In genomic region chr1:154410185-154410827, GRCh38 we compare ENCODE assay signal across 14 cellular contexts. TPM values are rescaled to one million over a fixed set of nuclear protein-coding genes. Genes with fewer than 3 reads are reported as not detected.
DNase-seq lines count a peak whose midpoint lies in the region; ATAC-seq and TF ChIP-seq lines count a peak whose summit lies in the region.
"Had no signal": no experiment of that assay in that cellular context is flagged by ENCODE, and none has a peak within 500 bp of the region (broad histone marks: within the 10 kb centered on the region; RNA-seq: fewer than 3 reads in every experiment).

No MANE protein-coding gene starts in this region.

- ATAC-seq in stimulated activated naive CD8-positive, alpha-beta T cell treated with anti-CD3 and anti-CD28 coated beads, Interleukin-15, amount 100 ng/mL, for 72 hours = no peak
- ATAC-seq in activated naive CD8-positive, alpha-beta T cell treated with anti-CD3 and anti-CD28 coated beads, Interleukin-2, amount 50 U/mL, for 24 hours = no peak
- no peak for ATAC-seq in upper lobe of right lung
- ATAC-seq in activated CD4-positive, CD25-positive, alpha-beta regulatory T cell treated with anti-CD3 and anti-CD28 coated beads, Interleukin-2, amount 50 U/mL, for 24 hours = no peak
- ATAC-seq: esophagus mucosa had no signal

- H3K27ac ChIP-seq in muscle layer of duodenum (ENCODE audit: low read length) (peak overlapping the region; percentile 49), upper lobe of right lung (peak overlapping the region; percentile 9)

- H3K27ac Mint-ChIP-seq in stimulated activated naive CD8-positive, alpha-beta T cell treated with anti-CD3 and anti-CD28 coated beads, Interleukin-15, Interleukin-2, amounts not matched to agents 100 ng/mL and 50 ng/mL, for 24 hours = peak overlapping the region; percentile 41
- no peak overlapping the region for H3K27ac Mint-ChIP-seq in stimulated activated naive CD8-positive, alpha-beta T cell treated with anti-CD3 and anti-CD28 coated beads, Interleukin-15, amount 100 ng/mL, for 72 hours
- H3K27ac Mint-ChIP-seq in activated naive CD8-positive, alpha-beta T cell treated with anti-CD3 and anti-CD28 coated beads, Interleukin-2, amount 50 U/mL, for 24 hours = peak overlapping the region; percentile 57
- H3K27ac Mint-ChIP-seq: activated T-helper 2 cell treated with anti-CD3 and anti-CD28 coated beads, Interferon-gamma antibody, Interleukin-2, Interleukin-4, amounts not matched to agents 10 μg/mL and 5 μg/mL and 100 μg/mL, durations not matched to agents 14 hours and 24 hours and 36 hours had no signal

- no peaks in the 10 kb centered on the region for H3K9me3 ChIP-seq in muscle layer of duodenum (ENCODE audit: control insufficient read depth in 1 of 2, low read length in 2 of 2)
- H3K9me3 ChIP-seq in upper lobe of right lung = no peaks in the 10 kb centered on the region

- peaks cover 0 to 5% of the 10 kb centered on the region in 2 donors for H3K36me3 ChIP-seq in muscle layer of duodenum (ENCODE audit: control insufficient read depth in 1 of 2, insufficient read depth in 2 of 2, low read length in 2 of 2)
- H3K36me3 ChIP-seq in upper lobe of right lung = no peaks in the 10 kb centered on the region

- H3K4me3 ChIP-seq in muscle layer of duodenum (ENCODE audit: low read depth in 1 of 2, low read length in 2 of 2) (no peak overlapping the region), upper lobe of right lung (no peak overlapping the region)

- H3K9me3 Mint-ChIP-seq in stimulated activated naive CD8-positive, alpha-beta T cell treated with anti-CD3 and anti-CD28 coated beads, Interleukin-15, Interleukin-2, amounts not matched to agents 100 ng/mL and 50 ng/mL, for 24 hours = no peaks in the 10 kb centered on the region
- no peaks in the 10 kb centered on the region for H3K9me3 Mint-ChIP-seq in stimulated activated naive CD8-positive, alpha-beta T cell treated with anti-CD3 and anti-CD28 coated beads, Interleukin-15, amount 100 ng/mL, for 72 hours
- no peaks in the 10 kb centered on the region for H3K9me3 Mint-ChIP-seq in activated naive CD8-positive, alpha-beta T cell treated with anti-CD3 and anti-CD28 coated beads, Interleukin-2, amount 50 U/mL, for 24 hours
- H3K9me3 Mint-ChIP-seq: activated T-helper 2 cell treated with anti-CD3 and anti-CD28 coated beads, Interferon-gamma antibody, Interleukin-2, Interleukin-4, amounts not matched to agents 10 μg/mL and 5 μg/mL and 100 μg/mL, durations not matched to agents 14 hours and 24 hours and 36 hours had no signal

- DNase-seq in stimulated activated naive CD8-positive, alpha-beta T cell treated with anti-CD3 and anti-CD28 coated beads, Interleukin-15, amount 100 ng/mL, for 72 hours = no peak
- no peak for DNase-seq in activated naive CD8-positive, alpha-beta T cell treated with anti-CD3 and anti-CD28 coated beads, Interleukin-2, amount 50 U/mL, for 24 hours
- DNase-seq in upper lobe of right lung (peak; percentile 46), islet precursor cell (no peak)
- DNase-seq in stimulated activated CD4-positive, alpha-beta T cell treated with anti-CD3 and anti-CD28 coated beads, Interleukin-12 subunit alpha, Interleukin-12 subunit beta, amount 100 ng/mL, for 4 hours = no peak
- DNase-seq: DMS153; NCI-H1048; stimulated activated CD4-positive, alpha-beta T cell treated with anti-CD3 and anti-CD28 coated beads, Interleukin-15, amount 100 ng/mL, for 24 hours; T-helper 1 cell had no signal

- TF ChIP-seq CTCF in upper lobe of right lung (IDR thresholded peaks at IDR 0.05) = no peak

- peaks cover 25 to 46% of the 10 kb centered on the region in 2 donors for H3K4me1 ChIP-seq in muscle layer of duodenum (ENCODE audit: control insufficient read depth in 1 of 2, insufficient read depth in 2 of 2, low read length in 2 of 2)
- H3K4me1 ChIP-seq in upper lobe of right lung = peaks cover 63% of the 10 kb centered on the region

- H3K4me1 Mint-ChIP-seq in stimulated activated naive CD8-positive, alpha-beta T cell treated with anti-CD3 and anti-CD28 coated beads, Interleukin-15, Interleukin-2, amounts not matched to agents 100 ng/mL and 50 ng/mL, for 24 hours (ENCODE audit: low read depth) = peaks cover 63% of the 10 kb centered on the region
- H3K4me1 Mint-ChIP-seq in stimulated activated naive CD8-positive, alpha-beta T cell treated with anti-CD3 and anti-CD28 coated beads, Interleukin-15, amount 100 ng/mL, for 72 hours = peaks cover 67% of the 10 kb centered on the region
- peaks cover 62% of the 10 kb centered on the region for H3K4me1 Mint-ChIP-seq in activated naive CD8-positive, alpha-beta T cell treated with anti-CD3 and anti-CD28 coated beads, Interleukin-2, amount 50 U/mL, for 24 hours

- no peaks in the 10 kb centered on the region for H3K36me3 Mint-ChIP-seq in stimulated activated naive CD8-positive, alpha-beta T cell treated with anti-CD3 and anti-CD28 coated beads, Interleukin-15, Interleukin-2, amounts not matched to agents 100 ng/mL and 50 ng/mL, for 24 hours (ENCODE audit: low read depth)
- no peaks in the 10 kb centered on the region for H3K36me3 Mint-ChIP-seq in activated naive CD8-positive, alpha-beta T cell treated with anti-CD3 and anti-CD28 coated beads, Interleukin-2, amount 50 U/mL, for 24 hours (ENCODE audit: low read depth)

- no peak overlapping the region for H3K4me3 Mint-ChIP-seq in stimulated activated naive CD8-positive, alpha-beta T cell treated with anti-CD3 and anti-CD28 coated beads, Interleukin-15, Interleukin-2, amounts not matched to agents 100 ng/mL and 50 ng/mL, for 24 hours
- no peak overlapping the region for H3K4me3 Mint-ChIP-seq in stimulated activated naive CD8-positive, alpha-beta T cell treated with anti-CD3 and anti-CD28 coated beads, Interleukin-15, amount 100 ng/mL, for 72 hours
- no peak overlapping the region for H3K4me3 Mint-ChIP-seq in activated naive CD8-positive, alpha-beta T cell treated with anti-CD3 and anti-CD28 coated beads, Interleukin-2, amount 50 U/mL, for 24 hours

- H3K27me3 ChIP-seq in muscle layer of duodenum (ENCODE audit: low read depth, low read length) (no peaks in the 10 kb centered on the region), upper lobe of right lung (no peaks in the 10 kb centered on the region)

- H3K27me3 Mint-ChIP-seq in stimulated activated naive CD8-positive, alpha-beta T cell treated with anti-CD3 and anti-CD28 coated beads, Interleukin-15, Interleukin-2, amounts not matched to agents 100 ng/mL and 50 ng/mL, for 24 hours = no peaks in the 10 kb centered on the region
- no peaks in the 10 kb centered on the region for H3K27me3 Mint-ChIP-seq in stimulated activated naive CD8-positive, alpha-beta T cell treated with anti-CD3 and anti-CD28 coated beads, Interleukin-15, amount 100 ng/mL, for 72 hours
- peaks cover 2% of the 10 kb centered on the region for H3K27me3 Mint-ChIP-seq in activated naive CD8-positive, alpha-beta T cell treated with anti-CD3 and anti-CD28 coated beads, Interleukin-2, amount 50 U/mL, for 24 hours

- intact Hi-C loops in upper lobe of right lung (cut with DNase I) = no loop called here

RNA-seq across cellular contexts. Expression of gene IL6R, which starts 5.2 kb away (rescaled TPM):
- 60.2 TPM for total RNA-seq in upper lobe of right lung

Comparison
In these comparisons a context has a peak if more than half of its experiments do, and no peak if none do; other contexts are left out.
1. H3K27ac Mint-ChIP-seq: peak in stimulated activated naive CD8-positive, alpha-beta T cell treated with anti-CD3 and anti-CD28 coated beads, Interleukin-15, Interleukin-2, amounts not matched to agents 100 ng/mL and 50 ng/mL, for 24 hours (single experiment) and activated naive CD8-positive, alpha-beta T cell treated with anti-CD3 and anti-CD28 coated beads, Interleukin-2, amount 50 U/mL, for 24 hours (single experiment); none in stimulated activated naive CD8-positive, alpha-beta T cell treated with anti-CD3 and anti-CD28 coated beads, Interleukin-15, amount 100 ng/mL, for 72 hours (0 of 2).